8 cellular contexts compared by ENCODE assay signal in the genomic region with DNA sequence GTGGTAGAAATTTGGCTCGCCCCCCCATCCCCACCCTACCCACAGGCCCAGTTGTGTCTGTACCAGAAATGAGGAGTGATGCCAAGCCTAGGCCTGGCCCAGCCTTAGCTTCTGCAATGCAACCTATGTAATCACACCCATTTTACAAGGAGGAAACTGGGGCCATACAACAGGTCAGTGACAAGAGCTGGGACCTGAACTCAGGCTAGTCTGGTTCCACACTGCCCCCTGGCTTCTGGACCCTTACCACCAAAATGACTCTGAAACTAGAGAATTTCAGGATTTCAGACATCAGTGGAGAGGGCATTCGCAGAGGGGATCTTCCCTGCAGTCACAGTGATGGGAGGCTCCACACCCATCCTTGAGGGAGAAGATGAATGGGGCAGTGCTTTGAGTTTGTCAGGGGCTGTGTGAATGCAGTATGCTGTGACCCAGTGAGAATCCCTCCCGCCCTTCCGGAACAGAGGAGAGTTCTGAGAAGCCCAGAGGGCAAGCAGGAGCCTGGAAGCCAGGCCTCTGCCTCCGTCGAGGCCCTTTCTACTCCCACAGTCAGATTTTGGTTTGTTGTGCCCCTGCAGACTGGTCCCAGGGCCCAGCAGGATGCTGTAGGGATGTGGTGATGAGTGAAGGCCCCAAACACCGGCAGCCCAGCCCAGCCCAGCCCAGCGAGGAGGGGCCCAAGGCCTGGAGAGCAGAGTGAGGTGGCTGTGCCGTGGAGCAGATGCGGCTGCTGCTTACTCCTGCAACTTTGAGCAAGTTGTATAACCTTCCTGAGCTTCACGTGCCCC. TPM values are rescaled to one million over a fixed set of nuclear protein-coding genes. Genes with fewer than 3 reads are reported as not detected.
DNase-seq lines count a peak whose midpoint lies in the region; ATAC-seq and TF ChIP-seq lines count a peak whose summit lies in the region.

No MANE protein-coding gene starts in this region.

- in situ Hi-C loops in mammary epithelial cell (cut with MboI; ENCODE audit: low sequenced_read_pairs in 2 of 2): no loop called here

- no peaks in the 10 kb centered on the region for H3K27me3 Mint-ChIP-seq in CD8-positive, alpha-beta memory T cell
- no peaks in the 10 kb centered on the region for H3K27me3 Mint-ChIP-seq in memory B cell
- H3K27me3 Mint-ChIP-seq in activated naive CD8-positive, alpha-beta T cell treated with anti-CD3 and anti-CD28 coated beads for 36 hours: no peaks in the 10 kb centered on the region

- CTCF ChIA-PET in CD8-positive, alpha-beta memory T cell (lab: Charles Lee): interaction anchor here (1.1 to 1.5 kb wide), 2 partner anchors 13 to 291 kb away, joined by 3 to 5 read pairs; no protein-coding TSS in a partner anchor
- CTCF ChIA-PET in mammary epithelial cell (lab: Charles Lee; ENCODE audit: low non-redundant PET): interaction anchor here (0.6 kb wide), 1 partner anchor 290 kb away, joined by 4 read pairs; no protein-coding TSS in a partner anchor

- TF ChIP-seq RAD21 in Ishikawa (IDR thresholded peaks at IDR 0.05; ENCODE audit: low read depth): peak; percentile 39

- intact Hi-C loops in mammary epithelial cell (cut with micrococcal nuclease): loop anchor here (2.0 kb wide), 1 partner anchor 18 kb away; no protein-coding TSS in a partner anchor

- WGBS in mammary epithelial cell (ENCODE audit: low coverage, missing lambda C conversion rate): 16% methylated on average over 5 of the region's 11 CpGs

- dilution Hi-C loops in mammary epithelial cell (cut with HindIII; ENCODE audit: low sequenced_read_pairs): loop anchor here (10.0 kb wide), 1 partner anchor 112 kb away; a partner anchor contains a TSS

- DNase-seq in CD8-positive, alpha-beta memory T cell: no peak
- no peak for DNase-seq in mammary epithelial cell
- no peak for DNase-seq in memory B cell (ENCODE audit: low spot score in 2 of 2)
- no peak for DNase-seq in activated naive CD8-positive, alpha-beta T cell treated with anti-CD3 and anti-CD28 coated beads for 36 hours
- DNase-seq in stimulated activated naive CD4-positive, alpha-beta T cell (lab: John Stamatoyannopoulos, UW): no peak

- H3K4me3 ChIP-seq in CD8-positive, alpha-beta memory T cell (ENCODE audit: low read length): no peak overlapping the region
- no peak overlapping the region for H3K4me3 ChIP-seq in mammary epithelial cell (replicated peaks in 1 of 3; ENCODE audit: insufficient read depth in 1 of 3, low read depth in 2 of 3, low read length in 3 of 3)

- peak overlapping the region in 1 of 7 donors; percentile 28 for H3K4me3 Mint-ChIP-seq in CD8-positive, alpha-beta memory T cell
- H3K4me3 Mint-ChIP-seq in memory B cell: no peak overlapping the region
- H3K4me3 Mint-ChIP-seq in activated naive CD8-positive, alpha-beta T cell treated with anti-CD3 and anti-CD28 coated beads for 36 hours: no peak overlapping the region

- no peak for TF ChIP-seq EP300 in Ishikawa (IDR thresholded peaks at IDR 0.05; ENCODE audit: borderline replicate concordance)

- H3K36me3 Mint-ChIP-seq in CD8-positive, alpha-beta memory T cell: peaks cover 0 to 26% (median 5%) of the 10 kb centered on the region in 3 donors
- peaks cover 7% of the 10 kb centered on the region for H3K36me3 Mint-ChIP-seq in memory B cell
- H3K36me3 Mint-ChIP-seq in activated naive CD8-positive, alpha-beta T cell treated with anti-CD3 and anti-CD28 coated beads for 36 hours: peaks cover 3% of the 10 kb centered on the region

- no peak overlapping the region for H3K27ac ChIP-seq in CD8-positive, alpha-beta memory T cell (ENCODE audit: low read depth, low read length)
- no peak overlapping the region for H3K27ac ChIP-seq in mammary epithelial cell (ENCODE audit: insufficient read depth, low read depth, low read length)

- H3K27ac Mint-ChIP-seq in CD8-positive, alpha-beta memory T cell: peak overlapping the region; percentile 29 to 98 (median 89)
- H3K27ac Mint-ChIP-seq in memory B cell: peak overlapping the region; percentile 69
- H3K27ac Mint-ChIP-seq in activated naive CD8-positive, alpha-beta T cell treated with anti-CD3 and anti-CD28 coated beads for 36 hours: no peak overlapping the region

- H3K9me3 Mint-ChIP-seq in CD8-positive, alpha-beta memory T cell: no peaks in the 10 kb centered on the region
- H3K9me3 Mint-ChIP-seq in memory B cell: no peaks in the 10 kb centered on the region
- no peaks in the 10 kb centered on the region for H3K9me3 Mint-ChIP-seq in activated naive CD8-positive, alpha-beta T cell treated with anti-CD3 and anti-CD28 coated beads for 36 hours

- H2AFZ ChIP-seq in mammary epithelial cell (ENCODE audit: low read depth, low read length): peak overlapping the region; percentile 25

- no peaks in the 10 kb centered on the region for H3K27me3 ChIP-seq in CD8-positive, alpha-beta memory T cell (ENCODE audit: insufficient read depth, low read length, poor library complexity, severe bottlenecking)
- H3K27me3 ChIP-seq in mammary epithelial cell (ENCODE audit: insufficient read depth, low read length): no peaks in the 10 kb centered on the region

- POLR2A ChIA-PET in CD8-positive, alpha-beta memory T cell (lab: Charles Lee): no interaction called here

- peaks cover 26% of the 10 kb centered on the region for H3K4me1 ChIP-seq in CD8-positive, alpha-beta memory T cell (ENCODE audit: insufficient read depth, low read length)
- H3K4me1 ChIP-seq in mammary epithelial cell (ENCODE audit: insufficient read depth, low read length): peaks cover 41% of the 10 kb centered on the region

- ATAC-seq in memory B cell (ENCODE audit: low read depth): peak; percentile 14
- ATAC-seq in GM18498 (IDR thresholded peaks at IDR 0.05; ENCODE audit: unreplicated experiment): no peak
- no peak for ATAC-seq in GM19023 (IDR thresholded peaks at IDR 0.05; ENCODE audit: unreplicated experiment)

- peaks cover 43 to 54% (median 43%) of the 10 kb centered on the region in 3 donors for H3K4me1 Mint-ChIP-seq in CD8-positive, alpha-beta memory T cell
- peaks cover 29% of the 10 kb centered on the region for H3K4me1 Mint-ChIP-seq in memory B cell
- peaks cover 32% of the 10 kb centered on the region for H3K4me1 Mint-ChIP-seq in activated naive CD8-positive, alpha-beta T cell treated with anti-CD3 and anti-CD28 coated beads for 36 hours

- H3K36me3 ChIP-seq in CD8-positive, alpha-beta memory T cell (ENCODE audit: insufficient read depth, low read length): peaks cover 19% of the 10 kb centered on the region
- H3K36me3 ChIP-seq in mammary epithelial cell (ENCODE audit: insufficient read depth, low read length): peaks cover 7% of the 10 kb centered on the region

- peaks cover 72% of the 10 kb centered on the region for H3K79me2 ChIP-seq in mammary epithelial cell (ENCODE audit: insufficient read depth, low read length)

- BruUV-seq in mammary epithelial cell (replicated peaks; lab: Mats Ljungman, UMichigan): no TSS peak

- H3K4me2 ChIP-seq in mammary epithelial cell (ENCODE audit: insufficient read depth, low read depth, low read length): peak overlapping the region; percentile 17

- no peaks in the 10 kb centered on the region for H4K20me1 ChIP-seq in mammary epithelial cell (ENCODE audit: insufficient read depth, low read length)

- no peak overlapping the region for H3K9ac ChIP-seq in mammary epithelial cell (ENCODE audit: insufficient read depth, low read length)

- H3K9me3 ChIP-seq in CD8-positive, alpha-beta memory T cell (ENCODE audit: low read length): no peaks in the 10 kb centered on the region
- H3K9me3 ChIP-seq in mammary epithelial cell (replicated peaks; ENCODE audit: insufficient read depth, low read length): no peaks in the 10 kb centered on the region

- TF ChIP-seq CTCF in mammary epithelial cell (conservative IDR thresholded peaks at IDR 0.05 in 1 of 2, IDR thresholded peaks at IDR 0.05 in 1 of 2; ENCODE audit: extremely low read depth in 1 of 2, insufficient read depth in 1 of 2, low read depth in 1 of 2, low read length in 2 of 2): peak in 1 of 2 donors; percentile 42

TF ChIP-seq in Ishikawa, 13 proteins besides CTCF, POLR2A, EP300 and RAD21 (continues in another document):
- TF ChIP-seq CREB1 (IDR thresholded peaks at IDR 0.05; ENCODE audit: low read depth): no peak
- TF ChIP-seq, protein P1, sequence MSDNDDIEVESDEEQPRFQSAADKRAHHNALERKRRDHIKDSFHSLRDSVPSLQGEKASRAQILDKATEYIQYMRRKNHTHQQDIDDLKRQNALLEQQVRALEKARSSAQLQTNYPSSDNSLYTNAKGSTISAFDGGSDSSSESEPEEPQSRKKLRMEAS (IDR thresholded peaks at IDR 0.05): no peak
- TF ChIP-seq YY1 (IDR thresholded peaks at IDR 0.05; ENCODE audit: low read depth): no peak
- no peak for TF ChIP-seq TCF12 (IDR thresholded peaks at IDR 0.05; ENCODE audit: low read depth)
- TF ChIP-seq, protein P2, sequence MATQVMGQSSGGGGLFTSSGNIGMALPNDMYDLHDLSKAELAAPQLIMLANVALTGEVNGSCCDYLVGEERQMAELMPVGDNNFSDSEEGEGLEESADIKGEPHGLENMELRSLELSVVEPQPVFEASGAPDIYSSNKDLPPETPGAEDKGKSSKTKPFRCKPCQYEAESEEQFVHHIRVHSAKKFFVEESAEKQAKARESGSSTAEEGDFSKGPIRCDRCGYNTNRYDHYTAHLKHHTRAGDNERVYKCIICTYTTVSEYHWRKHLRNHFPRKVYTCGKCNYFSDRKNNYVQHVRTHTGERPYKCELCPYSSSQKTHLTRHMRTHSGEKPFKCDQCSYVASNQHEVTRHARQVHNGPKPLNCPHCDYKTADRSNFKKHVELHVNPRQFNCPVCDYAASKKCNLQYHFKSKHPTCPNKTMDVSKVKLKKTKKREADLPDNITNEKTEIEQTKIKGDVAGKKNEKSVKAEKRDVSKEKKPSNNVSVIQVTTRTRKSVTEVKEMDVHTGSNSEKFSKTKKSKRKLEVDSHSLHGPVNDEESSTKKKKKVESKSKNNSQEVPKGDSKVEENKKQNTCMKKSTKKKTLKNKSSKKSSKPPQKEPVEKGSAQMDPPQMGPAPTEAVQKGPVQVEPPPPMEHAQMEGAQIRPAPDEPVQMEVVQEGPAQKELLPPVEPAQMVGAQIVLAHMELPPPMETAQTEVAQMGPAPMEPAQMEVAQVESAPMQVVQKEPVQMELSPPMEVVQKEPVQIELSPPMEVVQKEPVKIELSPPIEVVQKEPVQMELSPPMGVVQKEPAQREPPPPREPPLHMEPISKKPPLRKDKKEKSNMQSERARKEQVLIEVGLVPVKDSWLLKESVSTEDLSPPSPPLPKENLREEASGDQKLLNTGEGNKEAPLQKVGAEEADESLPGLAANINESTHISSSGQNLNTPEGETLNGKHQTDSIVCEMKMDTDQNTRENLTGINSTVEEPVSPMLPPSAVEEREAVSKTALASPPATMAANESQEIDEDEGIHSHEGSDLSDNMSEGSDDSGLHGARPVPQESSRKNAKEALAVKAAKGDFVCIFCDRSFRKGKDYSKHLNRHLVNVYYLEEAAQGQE (IDR thresholded peaks at IDR 0.05; ENCODE audit: low read depth): no peak

RNA-seq across cellular contexts. Expression of a gene that starts 48.1 kb away (rescaled TPM):
- not detected for total RNA-seq in CD8-positive, alpha-beta memory T cell
- not detected for polyA plus RNA-seq in CD8-positive, alpha-beta memory T cell
- 100 to 1,000 TPM in 1 of 2 donors, 10 to 100 TPM in 1; 29.4 to 138 TPM for total RNA-seq in mammary epithelial cell
- 3.7 TPM for polyA plus RNA-seq in mammary epithelial cell
- polyA minus RNA-seq in mammary epithelial cell: 5.0 TPM
- under 1 TPM in 1 of 2 experiments, not detected in 1; 0.12 TPM for total RNA-seq in activated naive CD8-positive, alpha-beta T cell treated with anti-CD3 and anti-CD28 coated beads for 36 hours

Comparison
In these comparisons a context has a peak if more than half of its experiments do, and no peak if none do; other contexts are left out.
1. RNA of a gene that starts 48.1 kb away (total RNA-seq): 29.4 to 138 TPM in mammary epithelial cell; not detected in CD8-positive, alpha-beta memory T cell and 0.12 TPM in activated naive CD8-positive, alpha-beta T cell treated with anti-CD3 and anti-CD28 coated beads for 36 hours; every median in the first group is over 10 times any median in the second.